ENCODE assay signal across 14 cellular contexts in the genomic region with DNA sequence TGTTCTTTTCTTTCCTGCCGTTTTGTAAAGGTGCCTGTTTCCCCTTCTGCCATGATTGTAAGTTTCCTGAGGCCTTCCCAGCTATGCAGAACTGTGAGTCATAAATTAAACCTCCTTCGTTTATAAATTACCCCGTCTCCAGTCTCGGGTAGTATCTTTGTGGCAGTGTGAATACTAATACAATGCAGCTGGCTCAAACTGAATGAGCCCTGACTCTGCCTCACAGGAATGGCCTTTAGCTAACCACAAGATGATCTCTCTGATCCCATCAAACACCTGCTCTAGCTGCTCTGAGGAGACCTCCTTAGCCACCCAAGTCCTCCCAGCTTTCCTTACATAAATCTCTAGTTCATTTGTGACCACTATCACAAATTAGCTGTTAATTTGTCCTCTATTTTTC. TPM values are rescaled to one million over a fixed set of nuclear protein-coding genes. Genes with fewer than 3 reads are reported as not detected.
DNase-seq lines count a peak whose midpoint lies in the region; ATAC-seq and TF ChIP-seq lines count a peak whose summit lies in the region.
"Had no signal": no experiment of that assay in that cellular context is flagged by ENCODE, and none has a peak within 500 bp of the region (broad histone marks: within the 10 kb centered on the region; RNA-seq: fewer than 3 reads in every experiment).

No MANE protein-coding gene starts in this region.

- TF ChIP-seq CTCF in nephron (IDR thresholded peaks at IDR 0.05; ENCODE audit: unreplicated experiment in 3 of 3) (no peak), testis (IDR thresholded peaks at IDR 0.05) (no peak), osteocyte (IDR thresholded peaks at IDR 0.05) (no peak)

- no peaks in the 10 kb centered on the region for H3K27me3 ChIP-seq in testis
- H3K27me3 ChIP-seq: gastroesophageal sphincter, tibial artery had no signal

- no peaks in the 10 kb centered on the region for H3K9me3 Mint-ChIP-seq in nephron
- H3K9me3 Mint-ChIP-seq in osteocyte (ENCODE audit: unreplicated experiment): no peaks in the 10 kb centered on the region

- ATAC-seq in GM18873 (IDR thresholded peaks at IDR 0.05; ENCODE audit: low FRiP score, unreplicated experiment): no peak
- ATAC-seq: gastroesophageal sphincter, lower lobe of right lung had no signal

- H3K4me1 Mint-ChIP-seq in nephron (peaks cover 67% of the 10 kb centered on the region), osteocyte (ENCODE audit: unreplicated experiment) (peaks cover 8% of the 10 kb centered on the region)

- no peaks in the 10 kb centered on the region for H3K4me1 ChIP-seq in testis
- H3K4me1 ChIP-seq: gastroesophageal sphincter, tibial artery had no signal

- peak overlapping the region; percentile 32 to 78 (median 43) for H3K27ac Mint-ChIP-seq in nephron
- H3K27ac Mint-ChIP-seq in osteocyte (ENCODE audit: unreplicated experiment): no peak overlapping the region

- H3K4me3 ChIP-seq in testis: no peak overlapping the region
- H3K4me3 ChIP-seq: gastroesophageal sphincter, lower lobe of right lung, tibial artery had no signal

- no peaks in the 10 kb centered on the region for H3K36me3 Mint-ChIP-seq in nephron (ENCODE audit: low read depth)
- H3K36me3 Mint-ChIP-seq in osteocyte (ENCODE audit: unreplicated experiment): no peaks in the 10 kb centered on the region

- H3K36me3 ChIP-seq in testis (ENCODE audit: low read depth, missing control alignments): no peaks in the 10 kb centered on the region
- H3K36me3 ChIP-seq: gastroesophageal sphincter, lower lobe of right lung, tibial artery had no signal

- no peaks in the 10 kb centered on the region for H3K9me3 ChIP-seq in testis
- H3K9me3 ChIP-seq: gastroesophageal sphincter, lower lobe of right lung, tibial artery had no signal

- H3K4me3 Mint-ChIP-seq in nephron: peak overlapping the region in 1 of 3 experiments; percentile 47
- H3K4me3 Mint-ChIP-seq in osteocyte (ENCODE audit: unreplicated experiment): no peak overlapping the region

- 54 to 58% methylated on average over 4 of the region's 4 CpGs for WGBS in testis, 2 donors

- intact Hi-C loops in testis (cut with DNase I; ENCODE audit: low total_unique reads): no loop called here

- H3K27ac ChIP-seq in testis: no peak overlapping the region
- H3K27ac ChIP-seq: gastroesophageal sphincter, lower lobe of right lung, tibial artery had no signal

- TF ChIP-seq POLR2A in testis (IDR thresholded peaks at IDR 0.05): no peak

- DNase-seq in EL (peak; percentile 79), HT1080 (ENCODE audit: low read depth) (peak; percentile 81), astrocyte of the hippocampus (ENCODE audit: low read depth, low spot score) (peak; percentile 50), testis (no peak), osteocyte (ENCODE audit: extremely low spot score, unreplicated experiment) (no peak)
- DNase-seq: activated CD8-positive, alpha-beta memory T cell treated with anti-CD3 and anti-CD28 coated beads, Interleukin-2, amount 50 U/mL, for 48 hours; cerebellar nuclear complex; GDM1; lower lobe of right lung; NCI-H1105 treated with DMSO at 0.1 percent for 48 hours; tibial artery had no signal

- H3K27me3 Mint-ChIP-seq in nephron (ENCODE audit: low read depth): peaks cover 12% of the 10 kb centered on the region
- no peaks in the 10 kb centered on the region for H3K27me3 Mint-ChIP-seq in osteocyte (ENCODE audit: unreplicated experiment)

RNA-seq across cellular contexts. Expression of a gene that starts 41.5 kb away (rescaled TPM):
- 41.9 and 49.1 TPM in 2 replicates for total RNA-seq in HT1080 (2014; rRNA removed; shearing (Covaris generic))
- polyA plus RNA-seq in HT1080 (2015; cell fraction: cytosol; rRNA removed): 51.5 and 60.7 TPM in 2 replicates
- polyA plus RNA-seq in HT1080 (2015; cell fraction: nucleus; rRNA removed): 44.3 and 46.4 TPM in 2 replicates
- total RNA-seq in testis: 10 to 100 TPM; 76.1 to 82.2 TPM
- 76.8 TPM for polyA plus RNA-seq in testis (ENCODE audit: insufficient read depth, low read depth, low replicate concordance)
- 40.8 and 43.2 TPM in 2 replicates for total RNA-seq in osteocyte

Comparison
In these comparisons a context has a peak if more than half of its experiments do, and no peak if none do; other contexts are left out.
1. DNase-seq: peak in EL (single experiment), HT1080 (single experiment) and astrocyte of the hippocampus (single experiment); none in testis (single experiment) and osteocyte (single experiment).